Comparison of ENCODE assay signal across 11 cellular contexts in the genomic region with DNA sequence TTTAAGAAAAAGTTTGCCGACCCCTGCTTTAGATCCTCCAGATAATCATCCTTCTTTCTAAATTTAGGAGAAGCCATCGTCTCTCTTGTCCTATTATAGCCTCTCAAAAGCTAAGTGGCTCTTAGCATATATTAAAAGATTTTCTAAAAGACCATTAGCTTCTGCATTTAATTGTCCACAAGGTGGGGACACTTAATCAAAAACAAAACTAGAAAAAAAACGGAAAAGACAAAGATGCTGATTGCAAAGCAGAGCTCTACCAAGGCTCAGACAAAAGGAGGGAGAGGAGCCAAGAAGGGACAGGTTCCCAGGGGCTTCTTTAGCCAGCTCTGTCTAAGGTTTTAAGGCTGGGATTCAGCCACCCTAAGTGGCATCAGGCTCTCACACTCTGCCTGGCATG.
DNase-seq lines count a peak whose midpoint lies in the region; ATAC-seq and TF ChIP-seq lines count a peak whose summit lies in the region.
"Had no signal": no experiment of that assay in that cellular context is flagged by ENCODE, and none has a peak within 500 bp of the region (broad histone marks: within the 10 kb centered on the region; RNA-seq: fewer than 3 reads in every experiment).

No MANE protein-coding gene starts in this region.

- H3K36me3 ChIP-seq in heart left ventricle (no peaks in the 10 kb centered on the region), fibroblast of lung (ENCODE audit: control insufficient read depth, insufficient read depth, low read length) (no peaks in the 10 kb centered on the region), upper lobe of right lung (no peaks in the 10 kb centered on the region), brain microvascular endothelial cell (replicated peaks) (no peaks in the 10 kb centered on the region)

- TF ChIP-seq CTCF in heart left ventricle (IDR thresholded peaks at IDR 0.05): peak in 10 of 12 donors; percentile 5 to 45 (median 38)
- TF ChIP-seq CTCF in fibroblast of lung (conservative IDR thresholded peaks at IDR 0.05 in 1 of 2, IDR thresholded peaks at IDR 0.05 in 1 of 2; ENCODE audit: low read depth in 1 of 2, low read length in 2 of 2): peak in 1 of 2 donors; percentile 39
- peak; percentile 21 for TF ChIP-seq CTCF in upper lobe of right lung (IDR thresholded peaks at IDR 0.05)
- TF ChIP-seq CTCF in brain microvascular endothelial cell (IDR thresholded peaks at IDR 0.05; ENCODE audit: low read depth, low read length, missing control alignments): no peak

- no peak overlapping the region for H2AFZ ChIP-seq in fibroblast of lung (ENCODE audit: low read length)

- no peak overlapping the region for H3K9ac ChIP-seq in fibroblast of lung (ENCODE audit: insufficient read depth, low read length)

- H3K27ac ChIP-seq in heart left ventricle (no peak overlapping the region), fibroblast of lung (ENCODE audit: insufficient read depth, low read length) (no peak overlapping the region), upper lobe of right lung (no peak overlapping the region), brain microvascular endothelial cell (no peak overlapping the region)

- H3K9me3 ChIP-seq in heart left ventricle (no peaks in the 10 kb centered on the region), fibroblast of lung (ENCODE audit: control insufficient read depth, insufficient read depth, low read depth, low read length) (no peaks in the 10 kb centered on the region), upper lobe of right lung (no peaks in the 10 kb centered on the region)

- ATAC-seq in heart left ventricle (no peak), upper lobe of right lung (no peak)

- H3K4me1 ChIP-seq in heart left ventricle: no peaks in the 10 kb centered on the region
- no peaks in the 10 kb centered on the region for H3K4me1 ChIP-seq in fibroblast of lung (ENCODE audit: control insufficient read depth, extremely low read depth, insufficient read depth, low read length)
- H3K4me1 ChIP-seq in upper lobe of right lung: no peaks in the 10 kb centered on the region

- no peaks in the 10 kb centered on the region for H3K79me2 ChIP-seq in fibroblast of lung (ENCODE audit: control insufficient read depth, insufficient read depth, low read length)

- intact Hi-C loops in heart left ventricle (cut with DNase I) (loop anchor here in 5 of 10 donors (5.0 to 10.0 kb wide), 6 partner anchors 279 to 1009 kb away; a partner anchor contains a TSS), cardiac septum (cut with DNase I) (no loop called here), upper lobe of right lung (cut with DNase I) (no loop called here)

- peaks cover 0 to 8% (median 0%) of the 10 kb centered on the region in 9 donors for H3K27me3 ChIP-seq in heart left ventricle
- H3K27me3 ChIP-seq in fibroblast of lung (ENCODE audit: control insufficient read depth, insufficient read depth, low read length): no peaks in the 10 kb centered on the region
- H3K27me3 ChIP-seq in upper lobe of right lung: peaks cover 3% of the 10 kb centered on the region
- no peaks in the 10 kb centered on the region for H3K27me3 ChIP-seq in brain microvascular endothelial cell (replicated peaks)

- no peak overlapping the region for H3K4me2 ChIP-seq in fibroblast of lung (ENCODE audit: extremely low read depth, insufficient read depth, low read length)

- H3K4me3 ChIP-seq in heart left ventricle (no peak overlapping the region), fibroblast of lung (replicated peaks in 1 of 4; ENCODE audit: control extremely low read depth in 1 of 4, insufficient read depth in 1 of 4, low read depth in 3 of 4, low read length in 4 of 4) (no peak overlapping the region), upper lobe of right lung (no peak overlapping the region), brain microvascular endothelial cell (ENCODE audit: low read depth, low read length) (no peak overlapping the region)
- H3K4me3 ChIP-seq: lung had no signal

- in situ Hi-C loops in brain microvascular endothelial cell (cut with HindIII; ENCODE audit: low pct_ligation_motif_present, low sequenced_read_pairs): no loop called here

- DNase-seq in heart left ventricle (no peak), cardiac septum (ENCODE audit: low spot score) (no peak), OCI-M1 (lab: John Stamatoyannopoulos, UW) (peak; percentile 7), fibroblast of lung (ENCODE audit: low read depth in 2 of 2) (peak; percentile 6 to 20), upper lobe of right lung (no peak), GM19240 (ENCODE audit: insufficient read length, low spot score) (no peak), brain microvascular endothelial cell (no peak), middle frontal gyrus (ENCODE audit: extremely low spot score, low spot score) (no peak)
- DNase-seq: activated T-cell treated with anti-CD3 and anti-CD28 coated beads, Interleukin-2, amount 50 U/mL, for 48 hours; KG1 had no signal

- TF ChIP-seq POLR2A in heart left ventricle (IDR thresholded peaks at IDR 0.05): no peak

- H4K20me1 ChIP-seq in fibroblast of lung (ENCODE audit: control insufficient read depth, extremely low read depth, insufficient read depth, low read length): no peaks in the 10 kb centered on the region

- 4 to 12% (median 8%) methylated on average over 3 of the region's 3 CpGs for WGBS in heart left ventricle, 4 donors

Comparison
In these comparisons a context has a peak if more than half of its experiments do, and no peak if none do; other contexts are left out.
1. DNase-seq: peak in OCI-M1 (single experiment) and fibroblast of lung (2 of 2); none in heart left ventricle (0 of 5), cardiac septum (single experiment), upper lobe of right lung (single experiment), GM19240 (single experiment), brain microvascular endothelial cell (single experiment) and middle frontal gyrus (single experiment).